ENCODE assay signal across 9 cellular contexts in genomic region chr1:183227963-183228649, GRCh38. TPM values are rescaled to one million over a fixed set of nuclear protein-coding genes. Genes with fewer than 3 reads are reported as not detected.
DNase-seq lines count a peak whose midpoint lies in the region; ATAC-seq, FAIRE-seq and TF ChIP-seq lines count a peak whose summit lies in the region.
"Had no signal": no experiment of that assay in that cellular context is flagged by ENCODE, and none has a peak within 500 bp of the region (broad histone marks: within the 10 kb centered on the region; RNA-seq: fewer than 3 reads in every experiment).

No MANE protein-coding gene starts in this region.

- intact Hi-C loops in activated CD8-positive, alpha-beta T cell treated with anti-CD3 and anti-CD28 coated beads for 36 hours (cut with micrococcal nuclease): no loop called here
- intact Hi-C loops in pancreas (cut with DNase I): loop anchor here in 2 of 3 donors (10.0 kb wide), 2 partner anchors 263 to 273 kb away; partner anchors contain the start of gene SHCBP1L (in 1 of the 2)

- peak overlapping the region; percentile 56; the same call in 1 of the 2 replicates for H2AFZ ChIP-seq in Loucy (ENCODE audit: low read length)

- ATAC-seq in GM19023 (IDR thresholded peaks at IDR 0.05; ENCODE audit: unreplicated experiment): peak; percentile 74
- ATAC-seq in activated CD8-positive, alpha-beta T cell treated with anti-CD3 and anti-CD28 coated beads for 36 hours: peak; percentile 77
- ATAC-seq in pancreas: peak in 3 of 4 donors; percentile 70 to 81 (median 77)
- no peak for ATAC-seq in HG03442 (IDR thresholded peaks at IDR 0.05; ENCODE audit: unreplicated experiment)

- H3K27me3 ChIP-seq in Loucy (ENCODE audit: insufficient read depth, low read length, poor library complexity, severe bottlenecking) (no peaks in the 10 kb centered on the region), pancreas (no peaks in the 10 kb centered on the region)

- H3K4me1 Mint-ChIP-seq in activated CD8-positive, alpha-beta T cell treated with anti-CD3 and anti-CD28 coated beads for 36 hours (ENCODE audit: low read depth): peaks cover 9% of the 10 kb centered on the region

- in situ Hi-C loops in Caki2 (cut with HindIII; ENCODE audit: low pct_unique_long_range_greater_than_20kb, low sequenced_read_pairs): no loop called here

- no peak overlapping the region for H3K9ac ChIP-seq in Loucy (ENCODE audit: low read depth, low read length, poor library complexity, severe bottlenecking)

- H3K36me3 Mint-ChIP-seq in activated CD8-positive, alpha-beta T cell treated with anti-CD3 and anti-CD28 coated beads for 36 hours (ENCODE audit: low read depth): no peaks in the 10 kb centered on the region

- no peak overlapping the region for H3K27ac Mint-ChIP-seq in activated CD8-positive, alpha-beta T cell treated with anti-CD3 and anti-CD28 coated beads for 36 hours

- H3K27me3 Mint-ChIP-seq in activated CD8-positive, alpha-beta T cell treated with anti-CD3 and anti-CD28 coated beads for 36 hours: no peaks in the 10 kb centered on the region

- H3K4me3 ChIP-seq in Loucy (ENCODE audit: low read length, poor library complexity, severe bottlenecking): no peak overlapping the region
- no peak overlapping the region for H3K4me3 ChIP-seq in fibroblast of pulmonary artery (replicated peaks; ENCODE audit: low read depth, low read length)
- no peak overlapping the region for H3K4me3 ChIP-seq in pancreas
- H3K4me3 ChIP-seq: SK-N-MC had no signal

- POLR2A ChIA-PET in activated CD8-positive, alpha-beta T cell treated with anti-CD3 and anti-CD28 coated beads for 36 hours (lab: Charles Lee): interaction anchor here (0.5 kb wide), 1 partner anchor 737 kb away, joined by 3 read pairs; no protein-coding TSS in a partner anchor

- H3K27ac ChIP-seq in pancreas: no peak overlapping the region
- H3K27ac ChIP-seq: SK-N-MC had no signal

- no peaks in the 10 kb centered on the region for H3K9me3 ChIP-seq in Loucy (ENCODE audit: insufficient read depth, low read depth, low read length)
- H3K9me3 ChIP-seq in pancreas: no peaks in the 10 kb centered on the region

- CTCF ChIA-PET in activated CD8-positive, alpha-beta T cell treated with anti-CD3 and anti-CD28 coated beads for 36 hours (lab: Charles Lee): interaction anchor here (0.8 to 2.0 kb wide), 11 partner anchors 9 to 265 kb away, joined by 3 to 10 read pairs (median 3); no protein-coding TSS in a partner anchor

- no peaks in the 10 kb centered on the region for H3K36me3 ChIP-seq in Loucy (ENCODE audit: insufficient read depth, low read length)
- H3K36me3 ChIP-seq in pancreas: no peaks in the 10 kb centered on the region

- FAIRE-seq in pancreas (lab: Jason Lieb, UNC): no peak

- H3K4me2 ChIP-seq in Loucy (ENCODE audit: low read depth, low read length, poor library complexity, severe bottlenecking): no peak overlapping the region

- no peak overlapping the region for H3K4me3 Mint-ChIP-seq in activated CD8-positive, alpha-beta T cell treated with anti-CD3 and anti-CD28 coated beads for 36 hours

- H3K9me2 ChIP-seq in Loucy (replicated peaks; ENCODE audit: low read depth, low read length): no peaks in the 10 kb centered on the region

- no peaks in the 10 kb centered on the region for H3K79me2 ChIP-seq in Loucy (ENCODE audit: insufficient read depth, low read length)

- WGBS in pancreas, 2 donors: 64 to 81% methylated on average over 11 of the region's 11 CpGs

- no peaks in the 10 kb centered on the region for H3F3A ChIP-seq in Loucy (ENCODE audit: low read depth)

- TF ChIP-seq CTCF in Loucy (conservative IDR thresholded peaks at IDR 0.05; ENCODE audit: low read length) (peak; percentile 94), fibroblast of pulmonary artery (IDR thresholded peaks at IDR 0.05; ENCODE audit: low read length, missing control alignments) (peak; percentile 90), pancreas (IDR thresholded peaks at IDR 0.05) (peak; percentile 35 to 62 (median 48))
- TF ChIP-seq CTCF in activated CD8-positive, alpha-beta T cell treated with anti-CD3 and anti-CD28 coated beads for 36 hours (IDR thresholded peaks at IDR 0.05): peak; percentile 66

- DNase-seq in Caki2 (ENCODE audit: low read depth) (peak; percentile 42), fibroblast of pulmonary artery (ENCODE audit: low read depth) (peak; percentile 70), pancreas (peak in 2 of 6 donors; percentile 42 to 68)
- peak; percentile 60 for DNase-seq in activated CD8-positive, alpha-beta T cell treated with anti-CD3 and anti-CD28 coated beads for 36 hours
- no peak for DNase-seq in activated effector memory CD4-positive, alpha-beta T cell treated with Interleukin-2 at 50 U/mL for 16 hours

- no peaks in the 10 kb centered on the region for H4K20me1 ChIP-seq in Loucy (ENCODE audit: insufficient read depth, low read length, poor library complexity, severe bottlenecking)

- H3K4me1 ChIP-seq in Loucy (ENCODE audit: insufficient read depth, low read length, poor library complexity, severe bottlenecking) (peaks cover 42% of the 10 kb centered on the region), pancreas (no peaks in the 10 kb centered on the region)

- H3K9me3 Mint-ChIP-seq in activated CD8-positive, alpha-beta T cell treated with anti-CD3 and anti-CD28 coated beads for 36 hours: no peaks in the 10 kb centered on the region

RNA-seq across cellular contexts. Expression of gene LAMC2, which starts 42.0 kb away (rescaled TPM):
- total RNA-seq in Caki2 (2014; rRNA removed; shearing (Covaris generic); ENCODE audit: low replicate concordance): 92.0 and 97.5 TPM in 2 replicates
- not detected for total RNA-seq in activated CD8-positive, alpha-beta T cell treated with anti-CD3 and anti-CD28 coated beads for 36 hours
- 10 to 100 TPM in 2 of 6 donors, 1 to 10 TPM in 4; 1.3 to 31.2 (median 2.2) TPM for total RNA-seq in pancreas
- 1 to 10 TPM; 1.8 to 2.7 TPM for polyA plus RNA-seq in pancreas
